ENCODE assay signal across 1 cellular context in genomic region chr9:123310551-123311249, GRCh38.
TF ChIP-seq lines count a peak whose summit lies in the region.

No MANE protein-coding gene starts in this region.

TF ChIP-seq in H1, 55 proteins besides CTCF, POLR2A, EP300 and RAD21:
- no peak for TF ChIP-seq BCL11A (IDR thresholded peaks at IDR 0.05; ENCODE audit: low read depth in 2 of 2, low read length in 2 of 2)
- no peak for TF ChIP-seq FOSL1 (IDR thresholded peaks at IDR 0.05; ENCODE audit: insufficient read depth, low read depth, low read length)
- TF ChIP-seq TAF7 (optimal IDR thresholded peaks at IDR 0.05; ENCODE audit: borderline replicate concordance, low read depth, low read length), result no peak
- TF ChIP-seq SRF (IDR thresholded peaks at IDR 0.05; ENCODE audit: low read depth, low read length), result no peak
- no peak for TF ChIP-seq TEAD4 (IDR thresholded peaks at IDR 0.05; ENCODE audit: low read depth, low read length)
- TF ChIP-seq BACH1 (IDR thresholded peaks at IDR 0.05; ENCODE audit: low read length), result no peak
- TF ChIP-seq SIN3A (conservative IDR thresholded peaks at IDR 0.05 in 1 of 2, IDR thresholded peaks at IDR 0.05 in 1 of 2; ENCODE audit: low read depth in 1 of 2, low read length in 2 of 2), result no peak
- TF ChIP-seq EGR1 (IDR thresholded peaks at IDR 0.05; ENCODE audit: borderline replicate concordance, low read depth, low read length), result no peak
- TF ChIP-seq KDM4A (IDR thresholded peaks at IDR 0.05; ENCODE audit: low read depth, low read length, severe bottlenecking), result no peak
